In the genomic region with DNA sequence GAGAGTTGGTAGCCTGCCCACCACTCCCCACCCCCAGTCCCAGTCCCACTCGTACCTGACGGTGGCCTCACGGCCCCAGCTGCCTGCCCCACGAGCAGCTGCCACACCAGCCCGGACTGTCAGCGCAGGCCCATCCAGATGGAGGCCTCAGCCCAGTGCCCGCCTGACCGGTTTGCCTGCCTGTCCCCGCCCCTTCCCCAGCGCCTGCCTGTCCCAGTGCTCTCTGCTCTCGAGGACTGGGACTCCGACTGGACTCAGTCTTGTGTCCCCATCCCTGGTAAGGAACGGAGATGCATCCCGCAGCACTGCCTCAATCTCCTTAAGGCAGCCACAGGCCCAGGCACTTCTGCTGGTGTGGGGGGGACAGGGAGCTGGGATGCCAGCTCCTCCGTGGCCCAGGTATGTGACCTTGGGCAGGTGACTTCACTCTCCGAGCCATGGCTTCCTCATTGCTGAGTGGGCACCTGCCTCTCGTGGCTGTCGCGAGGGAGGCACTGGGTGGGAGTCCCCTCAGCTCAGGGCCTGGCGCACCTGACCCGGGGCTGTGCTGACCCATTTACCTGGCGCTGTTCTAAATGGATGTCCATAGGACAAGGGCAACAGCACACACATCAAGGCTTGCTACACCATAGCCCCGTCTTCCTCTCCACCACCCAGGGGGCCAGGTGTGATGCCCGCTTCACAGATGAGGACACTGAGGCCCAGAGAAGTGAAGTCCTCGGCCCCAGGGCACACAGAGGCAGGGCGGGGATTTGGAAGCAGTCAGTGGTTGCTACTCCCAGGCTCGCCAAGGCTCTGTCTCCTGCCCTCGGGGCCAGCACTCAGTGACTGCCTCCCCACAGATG, we compare ENCODE assay signal across 1 cellular context.
A peak's percentile ranks its signal among the peaks of the same experiment; 100 is the strongest.
TF ChIP-seq lines count a peak whose summit lies in the region.

A gene with protein sequence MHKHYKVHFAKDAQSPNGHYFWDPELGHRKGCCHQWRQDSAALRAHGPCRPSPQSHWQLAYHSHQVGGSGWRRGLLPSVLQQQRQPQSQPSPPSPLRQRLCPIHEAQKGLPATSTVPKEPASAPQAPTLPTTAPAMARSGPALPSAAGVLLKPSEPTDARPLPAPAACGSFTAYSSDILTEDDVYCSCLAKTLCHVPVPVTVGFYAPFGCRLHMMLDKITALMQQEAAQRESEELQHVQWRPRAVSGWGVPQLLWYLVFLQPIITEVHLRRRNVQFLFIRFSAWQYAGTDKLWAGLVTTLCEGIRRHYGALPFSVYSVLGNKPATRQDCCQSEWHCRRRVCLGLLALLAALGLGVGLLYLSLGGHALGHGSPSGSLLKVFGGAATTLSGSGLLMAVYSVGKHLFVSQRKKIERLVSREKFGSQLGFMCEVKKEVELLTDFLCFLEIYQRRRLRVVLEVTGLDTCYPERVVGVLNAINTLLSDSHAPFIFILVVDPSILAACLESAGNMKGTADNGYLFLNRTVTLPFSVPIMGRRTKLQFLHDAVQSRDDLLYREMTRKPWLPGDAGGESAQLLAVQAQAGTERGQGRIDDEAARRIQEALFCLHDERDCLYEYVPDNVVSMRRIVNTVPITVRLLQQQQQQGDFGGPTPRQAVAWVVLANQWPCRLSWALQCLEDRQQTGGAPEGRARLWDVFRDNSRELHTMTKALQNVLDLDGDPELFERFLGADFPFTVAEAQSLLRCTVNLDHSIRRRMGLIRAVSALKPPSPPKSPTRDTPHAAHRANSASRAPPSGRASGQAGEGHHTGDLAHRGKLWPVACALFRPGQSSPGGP (minus strand): TSS at position 113 of the 845 bp plus-strand sequence. CDS start 832 bp downstream, outside the sequence.

TF ChIP-seq in K562, 482 proteins besides CTCF, POLR2A, EP300 and RAD21:
- TF ChIP-seq, protein P1, sequence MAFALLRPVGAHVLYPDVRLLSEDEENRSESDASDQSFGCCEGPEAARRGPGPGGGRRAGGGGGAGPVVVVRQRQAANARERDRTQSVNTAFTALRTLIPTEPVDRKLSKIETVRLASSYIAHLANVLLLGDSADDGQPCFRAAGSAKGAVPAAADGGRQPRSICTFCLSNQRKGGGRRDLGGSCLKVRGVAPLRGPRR (CRISPR knock-in tag; IDR thresholded peaks at IDR 0.05) = no peak
- peak; percentile 3 for TF ChIP-seq KDM5B (IDR thresholded peaks at IDR 0.05; ENCODE audit: insufficient replicate concordance, low read depth, low read length)
- TF ChIP-seq ZNF764 (CRISPR knock-in tag; IDR thresholded peaks at IDR 0.05; ENCODE audit: low read depth) = no peak
- TF ChIP-seq, protein P2, sequence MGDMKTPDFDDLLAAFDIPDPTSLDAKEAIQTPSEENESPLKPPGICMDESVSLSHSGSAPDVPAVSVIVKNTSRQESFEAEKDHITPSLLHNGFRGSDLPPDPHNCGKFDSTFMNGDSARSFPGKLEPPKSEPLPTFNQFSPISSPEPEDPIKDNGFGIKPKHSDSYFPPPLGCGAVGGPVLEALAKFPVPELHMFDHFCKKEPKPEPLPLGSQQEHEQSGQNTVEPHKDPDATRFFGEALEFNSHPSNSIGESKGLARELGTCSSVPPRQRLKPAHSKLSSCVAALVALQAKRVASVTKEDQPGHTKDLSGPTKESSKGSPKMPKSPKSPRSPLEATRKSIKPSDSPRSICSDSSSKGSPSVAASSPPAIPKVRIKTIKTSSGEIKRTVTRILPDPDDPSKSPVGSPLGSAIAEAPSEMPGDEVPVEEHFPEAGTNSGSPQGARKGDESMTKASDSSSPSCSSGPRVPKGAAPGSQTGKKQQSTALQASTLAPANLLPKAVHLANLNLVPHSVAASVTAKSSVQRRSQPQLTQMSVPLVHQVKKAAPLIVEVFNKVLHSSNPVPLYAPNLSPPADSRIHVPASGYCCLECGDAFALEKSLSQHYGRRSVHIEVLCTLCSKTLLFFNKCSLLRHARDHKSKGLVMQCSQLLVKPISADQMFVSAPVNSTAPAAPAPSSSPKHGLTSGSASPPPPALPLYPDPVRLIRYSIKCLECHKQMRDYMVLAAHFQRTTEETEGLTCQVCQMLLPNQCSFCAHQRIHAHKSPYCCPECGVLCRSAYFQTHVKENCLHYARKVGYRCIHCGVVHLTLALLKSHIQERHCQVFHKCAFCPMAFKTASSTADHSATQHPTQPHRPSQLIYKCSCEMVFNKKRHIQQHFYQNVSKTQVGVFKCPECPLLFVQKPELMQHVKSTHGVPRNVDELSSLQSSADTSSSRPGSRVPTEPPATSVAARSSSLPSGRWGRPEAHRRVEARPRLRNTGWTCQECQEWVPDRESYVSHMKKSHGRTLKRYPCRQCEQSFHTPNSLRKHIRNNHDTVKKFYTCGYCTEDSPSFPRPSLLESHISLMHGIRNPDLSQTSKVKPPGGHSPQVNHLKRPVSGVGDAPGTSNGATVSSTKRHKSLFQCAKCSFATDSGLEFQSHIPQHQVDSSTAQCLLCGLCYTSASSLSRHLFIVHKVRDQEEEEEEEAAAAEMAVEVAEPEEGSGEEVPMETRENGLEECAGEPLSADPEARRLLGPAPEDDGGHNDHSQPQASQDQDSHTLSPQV (IDR thresholded peaks at IDR 0.05) = no peak
- TF ChIP-seq TAF1 (IDR thresholded peaks at IDR 0.05; ENCODE audit: control insufficient read depth, extremely low read depth, insufficient read depth, low read length, severe bottlenecking) = no peak
- TF ChIP-seq POLR2G (IDR thresholded peaks at IDR 0.05; ENCODE audit: low read depth, low read length) = peak; percentile 64
- TF ChIP-seq TEAD2 (tag; IDR thresholded peaks at IDR 0.05) = no peak
- no peak for TF ChIP-seq NCOR1 (IDR thresholded peaks at IDR 0.05)
